Comparison of ENCODE assay signal across 8 cellular contexts in the genomic region with DNA sequence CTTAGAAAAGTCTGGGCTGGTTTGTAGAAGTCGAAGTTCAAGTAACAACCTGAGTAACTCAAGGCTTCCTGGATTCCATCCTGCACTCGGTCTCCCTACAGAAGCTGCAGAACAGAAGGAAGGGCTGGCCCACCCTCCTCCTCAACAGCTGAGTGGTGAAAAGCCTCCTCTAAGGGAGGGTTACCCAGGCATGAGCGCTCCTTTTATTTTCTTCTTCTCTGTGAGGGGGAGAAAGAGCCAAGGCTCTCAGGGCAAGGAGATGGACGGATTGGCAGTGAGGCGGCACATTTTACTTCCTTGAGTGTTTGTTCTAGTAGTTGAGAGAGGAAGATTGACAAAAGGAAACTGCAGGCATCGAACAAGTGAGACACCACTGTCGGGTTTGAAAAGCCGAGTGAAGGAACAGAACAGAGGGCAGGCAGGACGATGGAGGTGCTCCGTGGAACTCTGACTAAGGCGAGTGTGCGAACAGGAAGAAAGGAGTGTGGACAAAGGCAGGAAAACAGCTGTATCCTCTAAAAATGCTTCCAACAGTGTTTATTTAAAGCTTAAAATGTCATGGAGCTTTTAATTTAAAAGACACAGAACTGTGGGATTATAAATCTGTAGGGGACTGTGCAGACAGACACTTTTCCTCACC. TPM values are rescaled to one million over a fixed set of nuclear protein-coding genes. Genes with fewer than 3 reads are reported as not detected.
DNase-seq lines count a peak whose midpoint lies in the region; ATAC-seq and TF ChIP-seq lines count a peak whose summit lies in the region.
"Had no signal": no experiment of that assay in that cellular context is flagged by ENCODE, and none has a peak within 500 bp of the region (broad histone marks: within the 10 kb centered on the region; RNA-seq: fewer than 3 reads in every experiment).

No MANE protein-coding gene starts in this region.

- H3K27me3 Mint-ChIP-seq in GM23338 (ENCODE audit: insufficient read depth, low read depth, poor library complexity) = peaks cover 3% of the 10 kb centered on the region
- H3K27me3 Mint-ChIP-seq in activated CD8-positive, alpha-beta T cell treated with anti-CD3 and anti-CD28 coated beads for 36 hours = no peaks in the 10 kb centered on the region
- H3K27me3 Mint-ChIP-seq in stimulated activated memory B cell treated with anti-CD40 and anti-IgM and Interleukin-4, amounts not matched to agents 10 μg/mL and 1 μg/mL and 100 μg/mL, for 72 hours = no peaks in the 10 kb centered on the region
- H3K27me3 Mint-ChIP-seq in activated T-cell treated with anti-CD3 and anti-CD28 coated beads, Interleukin-2, amount 50 U/mL, for 4 hours (ENCODE audit: low read depth) = no peaks in the 10 kb centered on the region

- DNase-seq in GM23338 (ENCODE audit: low spot score) (no peak), iris pigment epithelial cell (ENCODE audit: low read depth) (peak; percentile 29), cerebellar cortex (ENCODE audit: low spot score) (no peak), lower leg skin (ENCODE audit: low spot score in 2 of 2) (no peak)
- DNase-seq in activated CD8-positive, alpha-beta T cell treated with anti-CD3 and anti-CD28 coated beads for 36 hours = no peak
- no peak for DNase-seq in activated T-cell treated with anti-CD3 and anti-CD28 coated beads, Interleukin-2, amount 50 U/mL, for 4 hours
- DNase-seq: central memory CD4-positive, alpha-beta T cell had no signal

- no peaks in the 10 kb centered on the region for H4K20me1 ChIP-seq in GM23338 (replicated peaks; ENCODE audit: insufficient read depth)

- H2AFZ ChIP-seq in GM23338 = no peak overlapping the region

- no peak overlapping the region for H3K27ac ChIP-seq in GM23338 (ENCODE audit: low read depth)

- peaks cover 8% of the 10 kb centered on the region; the same call in 1 of the 3 replicates for H3K36me3 Mint-ChIP-seq in GM23338 (ENCODE audit: low read depth)
- H3K36me3 Mint-ChIP-seq in activated CD8-positive, alpha-beta T cell treated with anti-CD3 and anti-CD28 coated beads for 36 hours (ENCODE audit: low read depth) = peaks cover 12% of the 10 kb centered on the region
- H3K36me3 Mint-ChIP-seq in stimulated activated memory B cell treated with anti-CD40 and anti-IgM and Interleukin-4, amounts not matched to agents 10 μg/mL and 1 μg/mL and 100 μg/mL, for 72 hours = peaks cover 5% of the 10 kb centered on the region
- peaks cover 7% of the 10 kb centered on the region for H3K36me3 Mint-ChIP-seq in activated T-cell treated with anti-CD3 and anti-CD28 coated beads, Interleukin-2, amount 50 U/mL, for 4 hours (ENCODE audit: insufficient read depth)

- no peak overlapping the region for H3K4me3 Mint-ChIP-seq in GM23338
- no peak overlapping the region for H3K4me3 Mint-ChIP-seq in activated CD8-positive, alpha-beta T cell treated with anti-CD3 and anti-CD28 coated beads for 36 hours
- peak overlapping the region; percentile 63 for H3K4me3 Mint-ChIP-seq in stimulated activated memory B cell treated with anti-CD40 and anti-IgM and Interleukin-4, amounts not matched to agents 10 μg/mL and 1 μg/mL and 100 μg/mL, for 72 hours
- no peak overlapping the region for H3K4me3 Mint-ChIP-seq in activated T-cell treated with anti-CD3 and anti-CD28 coated beads, Interleukin-2, amount 50 U/mL, for 4 hours

- TF ChIP-seq CTCF in GM23338 (conservative IDR thresholded peaks at IDR 0.05; ENCODE audit: low read depth in 2 of 2) (no peak), lower leg skin (IDR thresholded peaks at IDR 0.05) (no peak)
- TF ChIP-seq CTCF in activated CD8-positive, alpha-beta T cell treated with anti-CD3 and anti-CD28 coated beads for 36 hours (IDR thresholded peaks at IDR 0.05) = no peak

- no peak for TF ChIP-seq POLR2A in lower leg skin (IDR thresholded peaks at IDR 0.05)

- no peaks in the 10 kb centered on the region for H3K27me3 ChIP-seq in GM23338 (ENCODE audit: insufficient read depth)

- H3K36me3 ChIP-seq in GM23338 (ENCODE audit: insufficient read depth) = no peaks in the 10 kb centered on the region

- no peaks in the 10 kb centered on the region for H3K79me2 ChIP-seq in GM23338 (replicated peaks; ENCODE audit: insufficient read depth)

- POLR2A ChIA-PET in activated CD8-positive, alpha-beta T cell treated with anti-CD3 and anti-CD28 coated beads for 36 hours (lab: Charles Lee) = no interaction called here

- intact Hi-C loops in activated CD8-positive, alpha-beta T cell treated with anti-CD3 and anti-CD28 coated beads for 36 hours (cut with micrococcal nuclease) = no loop called here
- intact Hi-C loops in lower leg skin (cut with DNase I; ENCODE audit: low total_unique reads) = no loop called here

- no peak overlapping the region for H3K4me3 ChIP-seq in GM23338
- H3K4me3 ChIP-seq in lower leg skin (ENCODE audit: low read depth, poor library complexity, severe bottlenecking) = no peak overlapping the region

- H3K4me2 ChIP-seq in GM23338 = no peak overlapping the region

- CTCF ChIA-PET in activated CD8-positive, alpha-beta T cell treated with anti-CD3 and anti-CD28 coated beads for 36 hours (lab: Charles Lee) = interaction anchor here (1.2 kb wide), 1 partner anchor 816 kb away, joined by 4 read pairs; no protein-coding TSS in a partner anchor

- peaks cover 21% of the 10 kb centered on the region for H3K4me1 Mint-ChIP-seq in GM23338
- peaks cover 22% of the 10 kb centered on the region for H3K4me1 Mint-ChIP-seq in activated CD8-positive, alpha-beta T cell treated with anti-CD3 and anti-CD28 coated beads for 36 hours (ENCODE audit: low read depth)
- peaks cover 29% of the 10 kb centered on the region for H3K4me1 Mint-ChIP-seq in stimulated activated memory B cell treated with anti-CD40 and anti-IgM and Interleukin-4, amounts not matched to agents 10 μg/mL and 1 μg/mL and 100 μg/mL, for 72 hours
- peaks cover 14% of the 10 kb centered on the region for H3K4me1 Mint-ChIP-seq in activated T-cell treated with anti-CD3 and anti-CD28 coated beads, Interleukin-2, amount 50 U/mL, for 4 hours (ENCODE audit: low read depth)

- no peaks in the 10 kb centered on the region; the same call in 2 of the 3 replicates for H3K9me3 Mint-ChIP-seq in GM23338
- no peaks in the 10 kb centered on the region for H3K9me3 Mint-ChIP-seq in activated CD8-positive, alpha-beta T cell treated with anti-CD3 and anti-CD28 coated beads for 36 hours
- H3K9me3 Mint-ChIP-seq in stimulated activated memory B cell treated with anti-CD40 and anti-IgM and Interleukin-4, amounts not matched to agents 10 μg/mL and 1 μg/mL and 100 μg/mL, for 72 hours = no peaks in the 10 kb centered on the region
- no peaks in the 10 kb centered on the region for H3K9me3 Mint-ChIP-seq in activated T-cell treated with anti-CD3 and anti-CD28 coated beads, Interleukin-2, amount 50 U/mL, for 4 hours

- no peaks in the 10 kb centered on the region for H3K9me2 ChIP-seq in GM23338 (ENCODE audit: insufficient read depth)

- H3F3A ChIP-seq in GM23338 (replicated peaks; ENCODE audit: low read depth) = no peaks in the 10 kb centered on the region

- peak overlapping the region; percentile 4; the same call in 1 of the 2 replicates for H3K27ac Mint-ChIP-seq in GM23338
- peak overlapping the region; percentile 73 for H3K27ac Mint-ChIP-seq in activated CD8-positive, alpha-beta T cell treated with anti-CD3 and anti-CD28 coated beads for 36 hours
- peak overlapping the region; percentile 57 for H3K27ac Mint-ChIP-seq in stimulated activated memory B cell treated with anti-CD40 and anti-IgM and Interleukin-4, amounts not matched to agents 10 μg/mL and 1 μg/mL and 100 μg/mL, for 72 hours

- 38 to 46% methylated on average over 12 of the region's 12 CpGs for WGBS in lower leg skin, 2 donors

- H3K4me1 ChIP-seq in GM23338 (ENCODE audit: insufficient read depth) = peaks cover 11% of the 10 kb centered on the region; the same call in 1 of the 2 replicates

- no peak for ATAC-seq in GM23338
- ATAC-seq in activated CD8-positive, alpha-beta T cell treated with anti-CD3 and anti-CD28 coated beads for 36 hours = no peak
- ATAC-seq in stimulated activated memory B cell treated with anti-CD40 and anti-IgM and Interleukin-4, amounts not matched to agents 10 μg/mL and 1 μg/mL and 100 μg/mL, for 72 hours = no peak
- ATAC-seq in activated T-cell treated with anti-CD3 and anti-CD28 coated beads, Interleukin-2, amount 50 U/mL, for 4 hours = no peak

TF ChIP-seq in GM23338, 12 proteins besides CTCF, POLR2A, EP300 and RAD21 (continues in another document):
- TF ChIP-seq, protein P1, sequence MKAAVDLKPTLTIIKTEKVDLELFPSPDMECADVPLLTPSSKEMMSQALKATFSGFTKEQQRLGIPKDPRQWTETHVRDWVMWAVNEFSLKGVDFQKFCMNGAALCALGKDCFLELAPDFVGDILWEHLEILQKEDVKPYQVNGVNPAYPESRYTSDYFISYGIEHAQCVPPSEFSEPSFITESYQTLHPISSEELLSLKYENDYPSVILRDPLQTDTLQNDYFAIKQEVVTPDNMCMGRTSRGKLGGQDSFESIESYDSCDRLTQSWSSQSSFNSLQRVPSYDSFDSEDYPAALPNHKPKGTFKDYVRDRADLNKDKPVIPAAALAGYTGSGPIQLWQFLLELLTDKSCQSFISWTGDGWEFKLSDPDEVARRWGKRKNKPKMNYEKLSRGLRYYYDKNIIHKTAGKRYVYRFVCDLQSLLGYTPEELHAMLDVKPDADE (IDR thresholded peaks at IDR 0.05) = no peak
- TF ChIP-seq EZH2 (IDR thresholded peaks at IDR 0.05; ENCODE audit: low read depth, unreplicated experiment) = no peak

RNA-seq across cellular contexts. Expression of a gene that starts 38.4 kb away (rescaled TPM):
- 1.4 and 1.7 TPM in 2 replicates for total RNA-seq in GM23338 (2014; rRNA removed; shearing (Covaris generic))
- polyA plus RNA-seq in GM23338 (2016; fragmentation: Nextera tagmentation; extraction: Ambion mirVana) = 0.44 and 0.47 TPM in 2 replicates
- under 1 TPM; 0.50 to 0.72 TPM for total RNA-seq in activated CD8-positive, alpha-beta T cell treated with anti-CD3 and anti-CD28 coated beads for 36 hours
- 10 to 100 TPM; 11.3 to 15.7 (median 12.8) TPM for total RNA-seq in lower leg skin
- 1 to 10 TPM; 1.6 to 2.4 (median 1.6) TPM for total RNA-seq in activated T-cell treated with anti-CD3 and anti-CD28 coated beads, Interleukin-2, amount 50 U/mL, for 4 hours

RNA-seq across cellular contexts. Expression of a gene that starts 38.8 kb away (rescaled TPM):
- 21.9 and 22.4 TPM in 2 replicates for total RNA-seq in GM23338 (2014; rRNA removed; shearing (Covaris generic))
- polyA plus RNA-seq in GM23338 (2016; fragmentation: Nextera tagmentation; extraction: Ambion mirVana) = 16.1 and 17.2 TPM in 2 replicates
- 10 to 100 TPM; 16.6 to 18.4 TPM for total RNA-seq in activated CD8-positive, alpha-beta T cell treated with anti-CD3 and anti-CD28 coated beads for 36 hours
- 10 to 100 TPM in 1 of 4 donors, 1 to 10 TPM in 3; 5.7 to 10.7 (median 7.9) TPM for total RNA-seq in lower leg skin
- 10 to 100 TPM; 27.1 to 36.6 (median 28.1) TPM for total RNA-seq in activated T-cell treated with anti-CD3 and anti-CD28 coated beads, Interleukin-2, amount 50 U/mL, for 4 hours

Comparison
In these comparisons a context has a peak if more than half of its experiments do, and no peak if none do; other contexts are left out.
1. H3K27ac Mint-ChIP-seq: peak in every context shown above with its lines; median percentile 73 in activated CD8-positive, alpha-beta T cell treated with anti-CD3 and anti-CD28 coated beads for 36 hours; 57 in stimulated activated memory B cell treated with anti-CD40 and anti-IgM and Interleukin-4, amounts not matched to agents 10 μg/mL and 1 μg/mL and 100 μg/mL, for 72 hours; 4 in GM23338.